ENCODE assay signal across 17 cellular contexts in genomic region chr5:115963566-115963965, GRCh38. TPM values are rescaled to one million over a fixed set of nuclear protein-coding genes. Genes with fewer than 3 reads are reported as not detected.
DNase-seq lines count a peak whose midpoint lies in the region; ATAC-seq and TF ChIP-seq lines count a peak whose summit lies in the region.
"Had no signal": no experiment of that assay in that cellular context is flagged by ENCODE, and none has a peak within 500 bp of the region (broad histone marks: within the 10 kb centered on the region; RNA-seq: fewer than 3 reads in every experiment).

No MANE protein-coding gene starts in this region.

- H3K9me3 Mint-ChIP-seq in activated CD4-positive, alpha-beta T cell treated with anti-CD3 and anti-CD28 coated beads, Interleukin-2, amount 10 ng/mL, durations not matched to agents 7 days and 5 days = no peaks in the 10 kb centered on the region
- H3K9me3 Mint-ChIP-seq in memory B cell (no peaks in the 10 kb centered on the region), chondrocyte (ENCODE audit: low read depth) (peaks cover 4% of the 10 kb centered on the region)
- no peaks in the 10 kb centered on the region for H3K9me3 Mint-ChIP-seq in stimulated activated effector memory CD8-positive, alpha-beta T cell treated with anti-CD3 and anti-CD28 coated beads, Interleukin-12 subunit alpha, Interleukin-12 subunit beta, amount 100 ng/mL, for 72 hours
- H3K9me3 Mint-ChIP-seq: activated CD4-positive, alpha-beta T cell treated with anti-CD3 and anti-CD28 coated beads, Interleukin-2, amount 10 ng/mL, durations not matched to agents 24 days and 14 days; activated naive CD8-positive, alpha-beta T cell treated with anti-CD3 and anti-CD28 coated beads, Interleukin-2, amount 10 ng/mL, durations not matched to agents 7 days and 5 days had no signal

- in situ Hi-C loops in astrocyte of the spinal cord (cut with HindIII; ENCODE audit: low sequenced_read_pairs) = no loop called here

- H3K4me3 ChIP-seq in astrocyte of the spinal cord (ENCODE audit: low read depth, low read length) = no peak overlapping the region
- H3K4me3 ChIP-seq: A549, SJSA1 had no signal

- H3K36me3 Mint-ChIP-seq in activated CD4-positive, alpha-beta T cell treated with anti-CD3 and anti-CD28 coated beads, Interleukin-2, amount 10 ng/mL, durations not matched to agents 7 days and 5 days (ENCODE audit: low read depth) = no peaks in the 10 kb centered on the region
- H3K36me3 Mint-ChIP-seq in memory B cell (no peaks in the 10 kb centered on the region), chondrocyte (ENCODE audit: low read depth) (no peaks in the 10 kb centered on the region)
- H3K36me3 Mint-ChIP-seq in stimulated activated effector memory CD8-positive, alpha-beta T cell treated with anti-CD3 and anti-CD28 coated beads, Interleukin-12 subunit alpha, Interleukin-12 subunit beta, amount 100 ng/mL, for 72 hours = no peaks in the 10 kb centered on the region
- H3K36me3 Mint-ChIP-seq: activated naive CD8-positive, alpha-beta T cell treated with anti-CD3 and anti-CD28 coated beads, Interleukin-2, amount 10 ng/mL, durations not matched to agents 7 days and 5 days had no signal

- no peak overlapping the region for H3K4me3 Mint-ChIP-seq in activated CD4-positive, alpha-beta T cell treated with anti-CD3 and anti-CD28 coated beads, Interleukin-2, amount 10 ng/mL, durations not matched to agents 7 days and 5 days
- H3K4me3 Mint-ChIP-seq in memory B cell (peak overlapping the region; percentile 22), chondrocyte (ENCODE audit: unreplicated experiment) (no peak overlapping the region)
- peak overlapping the region; percentile 14 for H3K4me3 Mint-ChIP-seq in stimulated activated effector memory CD8-positive, alpha-beta T cell treated with anti-CD3 and anti-CD28 coated beads, Interleukin-12 subunit alpha, Interleukin-12 subunit beta, amount 100 ng/mL, for 72 hours
- H3K4me3 Mint-ChIP-seq: activated CD4-positive, alpha-beta T cell treated with anti-CD3 and anti-CD28 coated beads, Interleukin-2, amount 10 ng/mL, durations not matched to agents 24 days and 14 days; activated naive CD8-positive, alpha-beta T cell treated with anti-CD3 and anti-CD28 coated beads, Interleukin-2, amount 10 ng/mL, durations not matched to agents 7 days and 5 days had no signal

- POLR2A ChIA-PET in activated CD4-positive, alpha-beta T cell treated with anti-CD3 and anti-CD28 coated beads, Interleukin-2, amount 10 ng/mL, durations not matched to agents 7 days and 5 days (lab: Charles Lee) = no interaction called here

- peaks cover 66% of the 10 kb centered on the region for H3K27me3 Mint-ChIP-seq in activated CD4-positive, alpha-beta T cell treated with anti-CD3 and anti-CD28 coated beads, Interleukin-2, amount 10 ng/mL, durations not matched to agents 7 days and 5 days
- peaks cover 21% of the 10 kb centered on the region for H3K27me3 Mint-ChIP-seq in memory B cell
- peaks cover 3% of the 10 kb centered on the region for H3K27me3 Mint-ChIP-seq in chondrocyte (ENCODE audit: low read depth)

- ATAC-seq in memory B cell (ENCODE audit: low read depth) = no peak
- no peak for ATAC-seq in stimulated activated effector memory CD8-positive, alpha-beta T cell treated with anti-CD3 and anti-CD28 coated beads, Interleukin-12 subunit alpha, Interleukin-12 subunit beta, amount 100 ng/mL, for 72 hours
- ATAC-seq in HG02870 (IDR thresholded peaks at IDR 0.05; ENCODE audit: unreplicated experiment) = no peak

- CTCF ChIA-PET in activated CD4-positive, alpha-beta T cell treated with anti-CD3 and anti-CD28 coated beads, Interleukin-2, amount 10 ng/mL, durations not matched to agents 7 days and 5 days (lab: Charles Lee) = no interaction called here

- peak; percentile 22 for TF ChIP-seq CTCF in astrocyte of the spinal cord (IDR thresholded peaks at IDR 0.05; ENCODE audit: low read depth, low read length)
- no peak for TF ChIP-seq CTCF in chondrocyte (IDR thresholded peaks at IDR 0.05)

- no peak for DNase-seq in activated CD4-positive, alpha-beta T cell treated with anti-CD3 and anti-CD28 coated beads, Interleukin-2, amount 10 ng/mL, durations not matched to agents 7 days and 5 days
- DNase-seq in activated CD4-positive, alpha-beta T cell treated with anti-CD3 and anti-CD28 coated beads for 1 hour = no peak
- no peak for DNase-seq in astrocyte of the spinal cord (ENCODE audit: low read depth, low spot score)
- no peak for DNase-seq in memory B cell (ENCODE audit: low spot score in 2 of 2)
- no peak for DNase-seq in stimulated activated effector memory CD8-positive, alpha-beta T cell treated with anti-CD3 and anti-CD28 coated beads, Interleukin-12 subunit alpha, Interleukin-12 subunit beta, amount 100 ng/mL, for 72 hours (ENCODE audit: low spot score in 2 of 2)
- no peak for DNase-seq in chondrocyte (ENCODE audit: low spot score)
- no peak for DNase-seq in Ammon's horn (ENCODE audit: low spot score)
- DNase-seq: activated CD4-positive, alpha-beta T cell treated with anti-CD3 and anti-CD28 coated beads, Interleukin-2, amount 10 ng/mL, durations not matched to agents 24 days and 14 days; activated naive CD8-positive, alpha-beta T cell treated with anti-CD3 and anti-CD28 coated beads, Interleukin-2, amount 10 ng/mL, durations not matched to agents 7 days and 5 days; CD4-positive, CD25-positive, alpha-beta regulatory T cell; cerebellar nuclear complex; NCI-H2081 treated with DMSO at 0.1 percent for 48 hours; NCI-H69; transverse colon had no signal

- peaks cover 5% of the 10 kb centered on the region for H3K4me1 Mint-ChIP-seq in activated CD4-positive, alpha-beta T cell treated with anti-CD3 and anti-CD28 coated beads, Interleukin-2, amount 10 ng/mL, durations not matched to agents 7 days and 5 days
- H3K4me1 Mint-ChIP-seq in memory B cell (peaks cover 5% of the 10 kb centered on the region), chondrocyte (ENCODE audit: low read depth) (no peaks in the 10 kb centered on the region)
- peaks cover 17% of the 10 kb centered on the region for H3K4me1 Mint-ChIP-seq in stimulated activated effector memory CD8-positive, alpha-beta T cell treated with anti-CD3 and anti-CD28 coated beads, Interleukin-12 subunit alpha, Interleukin-12 subunit beta, amount 100 ng/mL, for 72 hours
- H3K4me1 Mint-ChIP-seq: activated CD4-positive, alpha-beta T cell treated with anti-CD3 and anti-CD28 coated beads, Interleukin-2, amount 10 ng/mL, durations not matched to agents 24 days and 14 days had no signal

- H3K27ac Mint-ChIP-seq in activated CD4-positive, alpha-beta T cell treated with anti-CD3 and anti-CD28 coated beads, Interleukin-2, amount 10 ng/mL, durations not matched to agents 7 days and 5 days = peak overlapping the region; percentile 57
- H3K27ac Mint-ChIP-seq in memory B cell (no peak overlapping the region), chondrocyte (ENCODE audit: unreplicated experiment) (no peak overlapping the region)
- no peak overlapping the region for H3K27ac Mint-ChIP-seq in stimulated activated effector memory CD8-positive, alpha-beta T cell treated with anti-CD3 and anti-CD28 coated beads, Interleukin-12 subunit alpha, Interleukin-12 subunit beta, amount 100 ng/mL, for 72 hours
- H3K27ac Mint-ChIP-seq: activated CD4-positive, alpha-beta T cell treated with anti-CD3 and anti-CD28 coated beads, Interleukin-2, amount 10 ng/mL, durations not matched to agents 24 days and 14 days; activated naive CD8-positive, alpha-beta T cell treated with anti-CD3 and anti-CD28 coated beads, Interleukin-2, amount 10 ng/mL, durations not matched to agents 7 days and 5 days; CD4-positive, CD25-positive, alpha-beta regulatory T cell had no signal

RNA-seq across cellular contexts. Expression of gene LVRN, which starts 1.3 kb away (rescaled TPM):
- total RNA-seq in activated CD4-positive, alpha-beta T cell treated with anti-CD3 and anti-CD28 coated beads, Interleukin-2, amount 10 ng/mL, durations not matched to agents 7 days and 5 days = not detected
- total RNA-seq in chondrocyte = 0.19 to 0.62 TPM (median 0.46 TPM) in 3 replicates
- total RNA-seq: activated CD4-positive, alpha-beta T cell treated with anti-CD3 and anti-CD28 coated beads, Interleukin-2, amount 10 ng/mL, durations not matched to agents 24 days and 14 days; activated naive CD8-positive, alpha-beta T cell treated with anti-CD3 and anti-CD28 coated beads, Interleukin-2, amount 10 ng/mL, durations not matched to agents 7 days and 5 days; CD4-positive, CD25-positive, alpha-beta regulatory T cell had no signal

Comparison
In these comparisons a context has a peak if more than half of its experiments do, and no peak if none do; other contexts are left out.
1. H3K4me3 Mint-ChIP-seq: peak in memory B cell (single experiment) and stimulated activated effector memory CD8-positive, alpha-beta T cell treated with anti-CD3 and anti-CD28 coated beads, Interleukin-12 subunit alpha, Interleukin-12 subunit beta, amount 100 ng/mL, for 72 hours (single experiment); none in activated CD4-positive, alpha-beta T cell treated with anti-CD3 and anti-CD28 coated beads, Interleukin-2, amount 10 ng/mL, durations not matched to agents 7 days and 5 days (single experiment) and chondrocyte (single experiment).